Comparison of ENCODE assay signal across 18 cellular contexts in genomic region chr19:49860716-49861100, GRCh38. TPM values are rescaled to one million over a fixed set of nuclear protein-coding genes. Genes with fewer than 3 reads are reported as not detected.
A peak's percentile ranks its signal among the peaks of the same experiment; 100 is the strongest.
DNase-seq lines count a peak whose midpoint lies in the region; ATAC-seq and TF ChIP-seq lines count a peak whose summit lies in the region.
"Had no signal": no experiment of that assay in that cellular context is flagged by ENCODE, and none has a peak within 500 bp of the region (broad histone marks: within the 10 kb centered on the region; RNA-seq: fewer than 3 reads in every experiment).

No MANE protein-coding gene starts in this region.

- no peaks in the 10 kb centered on the region for H3K27me3 Mint-ChIP-seq in activated naive CD8-positive, alpha-beta T cell treated with anti-CD3 and anti-CD28 coated beads for 36 hours
- no peaks in the 10 kb centered on the region for H3K27me3 Mint-ChIP-seq in activated naive CD8-positive, alpha-beta T cell treated with anti-CD3 and anti-CD28 coated beads, Interleukin-2, amount 50 U/mL, for 24 hours
- H3K27me3 Mint-ChIP-seq in brain = no peaks in the 10 kb centered on the region
- no peaks in the 10 kb centered on the region for H3K27me3 Mint-ChIP-seq in nephron progenitor cell (ENCODE audit: low read depth, poor library complexity)

- no peak overlapping the region for H2BK15ac ChIP-seq in mesendoderm (replicated peaks; ENCODE audit: low read depth)

- H4K5ac ChIP-seq in mesendoderm (ENCODE audit: low read length) = no peak overlapping the region

- H3K4me2 ChIP-seq in mesendoderm (ENCODE audit: low read length) = no peak overlapping the region

- no peak overlapping the region for H3K23ac ChIP-seq in mesendoderm (ENCODE audit: low read length)

- H3K27ac ChIP-seq in upper lobe of left lung (peak overlapping the region in 3 of 4 donors; percentile 54 to 63 (median 61)), mesendoderm (ENCODE audit: low read depth, low read length) (no peak overlapping the region)
- H3K27ac ChIP-seq: brain microvascular endothelial cell, foreskin keratinocyte had no signal

- H3K4me3 ChIP-seq in upper lobe of left lung (no peak overlapping the region), mesendoderm (ENCODE audit: low read length) (no peak overlapping the region)

- no peak overlapping the region for H2BK120ac ChIP-seq in mesendoderm (ENCODE audit: low read depth, low read length)

- TF ChIP-seq POLR2A in upper lobe of left lung (IDR thresholded peaks at IDR 0.05) (no peak), GM18505 (IDR thresholded peaks at IDR 0.05; ENCODE audit: borderline replicate concordance, extremely low read depth, insufficient read depth, insufficient read length) (no peak)

- H2AK5ac ChIP-seq in mesendoderm (ENCODE audit: low read length) = no peak overlapping the region

- H3K4ac ChIP-seq in mesendoderm (ENCODE audit: low read depth, low read length) = no peak overlapping the region

- peaks cover 10% of the 10 kb centered on the region for H3K79me2 ChIP-seq in mesendoderm (ENCODE audit: control insufficient read depth, insufficient read depth, low read length)

- no peak overlapping the region for H3K18ac ChIP-seq in mesendoderm (ENCODE audit: low read length)

- no peaks in the 10 kb centered on the region for H3K9me3 Mint-ChIP-seq in activated naive CD8-positive, alpha-beta T cell treated with anti-CD3 and anti-CD28 coated beads for 36 hours
- no peaks in the 10 kb centered on the region for H3K9me3 Mint-ChIP-seq in activated naive CD8-positive, alpha-beta T cell treated with anti-CD3 and anti-CD28 coated beads, Interleukin-2, amount 50 U/mL, for 24 hours
- H3K9me3 Mint-ChIP-seq in brain (no peaks in the 10 kb centered on the region), nephron progenitor cell (no peaks in the 10 kb centered on the region)
- H3K9me3 Mint-ChIP-seq: activated T-helper 2 cell treated with anti-CD3 and anti-CD28 coated beads, Interferon-gamma antibody, Interleukin-2, Interleukin-4, amounts not matched to agents 10 μg/mL and 5 μg/mL and 100 μg/mL, durations not matched to agents 14 hours and 24 hours and 36 hours had no signal

- H3K9me3 ChIP-seq in upper lobe of left lung = no peaks in the 10 kb centered on the region

- H3K27ac Mint-ChIP-seq in activated naive CD8-positive, alpha-beta T cell treated with anti-CD3 and anti-CD28 coated beads for 36 hours = peak overlapping the region; percentile 42
- H3K27ac Mint-ChIP-seq in activated naive CD8-positive, alpha-beta T cell treated with anti-CD3 and anti-CD28 coated beads, Interleukin-2, amount 50 U/mL, for 24 hours = no peak overlapping the region
- peak overlapping the region in 3 of 5 experiments; percentile 47 to 87 (median 68) for H3K27ac Mint-ChIP-seq in brain
- peak overlapping the region; percentile 84 for H3K27ac Mint-ChIP-seq in nephron progenitor cell
- H3K27ac Mint-ChIP-seq: activated CD8-positive, alpha-beta T cell treated with anti-CD3 and anti-CD28 coated beads, Interleukin-2, amount 10 ng/mL, durations not matched to agents 7 days and 5 days; activated T-helper 2 cell treated with anti-CD3 and anti-CD28 coated beads, Interferon-gamma antibody, Interleukin-2, Interleukin-4, amounts not matched to agents 10 μg/mL and 5 μg/mL and 100 μg/mL, durations not matched to agents 14 hours and 24 hours and 36 hours had no signal

- H3K4me3 Mint-ChIP-seq in activated naive CD8-positive, alpha-beta T cell treated with anti-CD3 and anti-CD28 coated beads for 36 hours = no peak overlapping the region
- no peak overlapping the region for H3K4me3 Mint-ChIP-seq in activated naive CD8-positive, alpha-beta T cell treated with anti-CD3 and anti-CD28 coated beads, Interleukin-2, amount 50 U/mL, for 24 hours
- H3K4me3 Mint-ChIP-seq in brain = no peak overlapping the region
- no peak overlapping the region for H3K4me3 Mint-ChIP-seq in nephron progenitor cell
- H3K4me3 Mint-ChIP-seq: activated CD8-positive, alpha-beta T cell treated with anti-CD3 and anti-CD28 coated beads, Interleukin-2, amount 10 ng/mL, durations not matched to agents 7 days and 5 days had no signal

- H3K36me3 Mint-ChIP-seq in activated naive CD8-positive, alpha-beta T cell treated with anti-CD3 and anti-CD28 coated beads for 36 hours = peaks cover 15% of the 10 kb centered on the region
- peaks cover 27% of the 10 kb centered on the region for H3K36me3 Mint-ChIP-seq in activated naive CD8-positive, alpha-beta T cell treated with anti-CD3 and anti-CD28 coated beads, Interleukin-2, amount 50 U/mL, for 24 hours (ENCODE audit: low read depth)
- H3K36me3 Mint-ChIP-seq in brain (peaks cover 32% of the 10 kb centered on the region), nephron progenitor cell (ENCODE audit: low read depth) (peaks cover 33% of the 10 kb centered on the region)

- DNase-seq in activated naive CD8-positive, alpha-beta T cell treated with anti-CD3 and anti-CD28 coated beads for 36 hours = no peak
- no peak for DNase-seq in activated naive CD8-positive, alpha-beta T cell treated with anti-CD3 and anti-CD28 coated beads, Interleukin-2, amount 50 U/mL, for 24 hours
- no peak for DNase-seq in nephron progenitor cell
- DNase-seq in upper lobe of left lung = no peak
- no peak for DNase-seq in NCI-H1092 treated with DMSO at 0.1 percent for 48 hours (lab: John Stamatoyannopoulos, UW)
- DNase-seq in mesendoderm = no peak
- DNase-seq: activated CD8-positive, alpha-beta T cell treated with anti-CD3 and anti-CD28 coated beads, Interleukin-2, amount 10 ng/mL, durations not matched to agents 7 days and 5 days; brain microvascular endothelial cell; effector memory CD4-positive, alpha-beta T cell; foreskin keratinocyte; GF-D8; NCI-H1105 treated with DMSO at 0.1 percent for 48 hours; NCI-H446; OCI-M1 had no signal

- 76 to 82% methylated on average over 7 to 11 of the region's 11 CpGs for WGBS in upper lobe of left lung, 2 donors
- WGBS in mesendoderm (ENCODE audit: extremely low coverage, insufficient coverage, low lambda C conversion rate) = no CpG with 5 or more reads among the region's 11 CpGs

- H3K4me1 ChIP-seq in upper lobe of left lung = peaks cover 7 to 15% (median 14%) of the 10 kb centered on the region in 4 donors
- H3K4me1 ChIP-seq in mesendoderm (ENCODE audit: control insufficient read depth, low read depth, low read length) = no peaks in the 10 kb centered on the region
- H3K4me1 ChIP-seq: foreskin keratinocyte had no signal

- H3K27me3 ChIP-seq in upper lobe of left lung = no peaks in the 10 kb centered on the region
- no peaks in the 10 kb centered on the region for H3K27me3 ChIP-seq in mesendoderm (ENCODE audit: insufficient read depth, low read length, poor library complexity)
- H3K27me3 ChIP-seq: brain microvascular endothelial cell, foreskin keratinocyte had no signal

- H3K9ac ChIP-seq in mesendoderm (ENCODE audit: low read length) = no peak overlapping the region

- peaks cover 10% of the 10 kb centered on the region for H3K4me1 Mint-ChIP-seq in activated naive CD8-positive, alpha-beta T cell treated with anti-CD3 and anti-CD28 coated beads for 36 hours
- H3K4me1 Mint-ChIP-seq in activated naive CD8-positive, alpha-beta T cell treated with anti-CD3 and anti-CD28 coated beads, Interleukin-2, amount 50 U/mL, for 24 hours = peaks cover 9% of the 10 kb centered on the region
- H3K4me1 Mint-ChIP-seq in brain = peaks cover 23% of the 10 kb centered on the region
- H3K4me1 Mint-ChIP-seq in nephron progenitor cell = peaks cover 41% of the 10 kb centered on the region

- H3K36me3 ChIP-seq in upper lobe of left lung (peaks cover 12 to 93% (median 77%) of the 10 kb centered on the region in 4 donors), mesendoderm (ENCODE audit: control insufficient read depth, insufficient read depth, low read length) (peaks cover 23% of the 10 kb centered on the region)

- no peak overlapping the region for H4K8ac ChIP-seq in mesendoderm (ENCODE audit: low read depth, low read length)

- ATAC-seq in activated naive CD8-positive, alpha-beta T cell treated with anti-CD3 and anti-CD28 coated beads, Interleukin-2, amount 50 U/mL, for 24 hours = no peak
- ATAC-seq in upper lobe of left lung (ENCODE audit: low FRiP score in 2 of 2) (no peak), GM18505 (IDR thresholded peaks at IDR 0.05; ENCODE audit: unreplicated experiment) (no peak)
- ATAC-seq: activated CD8-positive, alpha-beta T cell treated with anti-CD3 and anti-CD28 coated beads, Interleukin-2, amount 10 ng/mL, durations not matched to agents 7 days and 5 days; SK-N-SH treated with all-trans-retinoic acid at 6 μM for 48 hours had no signal

- H3K79me1 ChIP-seq in mesendoderm (ENCODE audit: low read length) = peaks cover 7% of the 10 kb centered on the region

- TF ChIP-seq EP300 in upper lobe of left lung (IDR thresholded peaks at IDR 0.05) = no peak

- H2BK5ac ChIP-seq in mesendoderm (ENCODE audit: low read length) = no peak overlapping the region

- H3K56ac ChIP-seq in mesendoderm (ENCODE audit: low read length) = no peak overlapping the region

- no peak for TF ChIP-seq CTCF in brain (conservative IDR thresholded peaks at IDR 0.05)
- TF ChIP-seq CTCF in nephron progenitor cell (IDR thresholded peaks at IDR 0.05) = no peak
- no peak for TF ChIP-seq CTCF in upper lobe of left lung (IDR thresholded peaks at IDR 0.05)

RNA-seq across cellular contexts. Expression of gene PNKP, which starts 6.7 kb away (rescaled TPM):
- 100 to 1,000 TPM in 1 of 2 experiments, 10 to 100 TPM in 1; 78.9 to 143 TPM for total RNA-seq in activated naive CD8-positive, alpha-beta T cell treated with anti-CD3 and anti-CD28 coated beads for 36 hours
- 16.4 TPM for polyA plus RNA-seq in brain (ENCODE audit: insufficient read depth, low read depth, low replicate concordance)
- total RNA-seq in upper lobe of left lung = 100 to 1,000 TPM in 2 of 6 donors, 10 to 100 TPM in 4; 47.6 to 321 (median 88.6) TPM
- 44.3 TPM for polyA plus RNA-seq in mesendoderm (2013, experiment 1 of 2)
- polyA plus RNA-seq in mesendoderm (2013, experiment 2 of 2) = 43.9 TPM

RNA-seq across cellular contexts. Expression of gene PTOV1, which starts 9.7 kb away (rescaled TPM):
- total RNA-seq in activated naive CD8-positive, alpha-beta T cell treated with anti-CD3 and anti-CD28 coated beads for 36 hours = 10 to 100 TPM; 73.9 to 76.4 TPM
- 431 TPM for polyA plus RNA-seq in brain (ENCODE audit: insufficient read depth, low read depth, low replicate concordance)
- total RNA-seq in upper lobe of left lung = 100 to 1,000 TPM in 3 of 6 donors, 10 to 100 TPM in 3; 60.2 to 136 (median 106) TPM
- 156 TPM for polyA plus RNA-seq in mesendoderm (2013, experiment 1 of 2)
- polyA plus RNA-seq in mesendoderm (2013, experiment 2 of 2) = 150 TPM

RNA-seq across cellular contexts. Expression of gene AKT1S1, which starts 16.4 kb away (rescaled TPM):
- 10 to 100 TPM; 21.0 to 22.7 TPM for total RNA-seq in activated naive CD8-positive, alpha-beta T cell treated with anti-CD3 and anti-CD28 coated beads for 36 hours
- 58.8 TPM for polyA plus RNA-seq in brain (ENCODE audit: insufficient read depth, low read depth, low replicate concordance)
- 10 to 100 TPM; 11.8 to 35.5 (median 25.7) TPM for total RNA-seq in upper lobe of left lung
- polyA plus RNA-seq in mesendoderm (2013, experiment 1 of 2) = 74.2 TPM
- 73.3 TPM for polyA plus RNA-seq in mesendoderm (2013, experiment 2 of 2)

RNA-seq across cellular contexts. Expression of gene TBC1D17, which starts 16.8 kb away (rescaled TPM):
- total RNA-seq in activated naive CD8-positive, alpha-beta T cell treated with anti-CD3 and anti-CD28 coated beads for 36 hours = 10 to 100 TPM; 22.6 to 24.0 TPM
- 77.4 TPM for polyA plus RNA-seq in brain (ENCODE audit: insufficient read depth, low read depth, low replicate concordance)
- 100 to 1,000 TPM in 1 of 6 donors, 10 to 100 TPM in 5; 22.9 to 140 (median 61.2) TPM for total RNA-seq in upper lobe of left lung
- polyA plus RNA-seq in mesendoderm (2013, experiment 1 of 2) = 29.3 TPM
- polyA plus RNA-seq in mesendoderm (2013, experiment 2 of 2) = 28.2 TPM

RNA-seq across cellular contexts. Expression of gene IL4I1, which starts 36.0 kb away (rescaled TPM):
- 1 to 10 TPM; 2.3 to 2.9 TPM for total RNA-seq in activated naive CD8-positive, alpha-beta T cell treated with anti-CD3 and anti-CD28 coated beads for 36 hours
- not detected for polyA plus RNA-seq in brain (ENCODE audit: insufficient read depth, low read depth, low replicate concordance)
- 1 to 10 TPM in 5 of 6 donors, under 1 TPM in 1; 0.44 to 7.3 (median 2.1) TPM for total RNA-seq in upper lobe of left lung
- 0.24 TPM for polyA plus RNA-seq in mesendoderm (2013, experiment 1 of 2)
- 0.15 TPM for polyA plus RNA-seq in mesendoderm (2013, experiment 2 of 2)
